Comparison of ENCODE assay signal across 1 cellular context in genomic region chr10:44821290-44821689, GRCh38.
TF ChIP-seq lines count a peak whose summit lies in the region.

No MANE protein-coding gene starts in this region.

TF ChIP-seq in IMR-90, 13 proteins besides CTCF, POLR2A, EP300 and RAD21 (continued from another document):
- no peak for TF ChIP-seq USF2 (IDR thresholded peaks at IDR 0.05; ENCODE audit: low read depth, low read length)
- TF ChIP-seq BHLHE40 (IDR thresholded peaks at IDR 0.05; ENCODE audit: low read depth, low read length): no peak
- TF ChIP-seq MAFK (IDR thresholded peaks at IDR 0.05; ENCODE audit: low read depth, low read length): no peak
